10 cellular contexts compared by ENCODE assay signal in genomic region chr11:114058026-114058706, GRCh38. TPM values are rescaled to one million over a fixed set of nuclear protein-coding genes. Genes with fewer than 3 reads are reported as not detected.
DNase-seq lines count a peak whose midpoint lies in the region; ATAC-seq, FAIRE-seq and TF ChIP-seq lines count a peak whose summit lies in the region.
"Had no signal": no experiment of that assay in that cellular context is flagged by ENCODE, and none has a peak within 500 bp of the region (broad histone marks: within the 10 kb centered on the region; RNA-seq: fewer than 3 reads in every experiment).

No MANE protein-coding gene starts in this region.

- no peaks in the 10 kb centered on the region for H3K36me3 ChIP-seq in HUES6 (ENCODE audit: control insufficient read depth, insufficient read depth, low read length)
- H3K36me3 ChIP-seq in body of pancreas (replicated peaks in 1 of 2; ENCODE audit: insufficient read depth in 1 of 2, low read depth in 2 of 2) = peaks cover 0 to under 1% of the 10 kb centered on the region in 2 donors
- H3K36me3 ChIP-seq in skeletal muscle satellite cell (ENCODE audit: insufficient read depth, low read length) = peaks cover 3% of the 10 kb centered on the region

- ATAC-seq in body of pancreas (no peak), HG03097 (IDR thresholded peaks at IDR 0.05; ENCODE audit: low FRiP score, unreplicated experiment) (no peak), HG03175 (IDR thresholded peaks at IDR 0.05; ENCODE audit: unreplicated experiment) (no peak)

- H3K4me3 ChIP-seq in HUES6 (ENCODE audit: low read depth, low read length) (peak overlapping the region; percentile 64), body of pancreas (no peak overlapping the region), skeletal muscle satellite cell (ENCODE audit: low read length) (peak overlapping the region; percentile 71)

- intact Hi-C loops in body of pancreas (cut with DNase I) = no loop called here

- TF ChIP-seq POLR2A in body of pancreas (IDR thresholded peaks at IDR 0.05) = no peak
- TF ChIP-seq POLR2A in H54 (IDR thresholded peaks at IDR 0.05; ENCODE audit: low read depth, low read length) = no peak

- peak overlapping the region; percentile 93 for H3K4me2 ChIP-seq in skeletal muscle satellite cell (ENCODE audit: low read length)

- H3K27me3 ChIP-seq in HUES6 (ENCODE audit: control insufficient read depth, insufficient read depth, low read length) (peaks cover 94% of the 10 kb centered on the region), body of pancreas (no peaks in the 10 kb centered on the region), skeletal muscle satellite cell (ENCODE audit: control insufficient read depth, insufficient read depth, low read length) (no peaks in the 10 kb centered on the region)

- no peak for FAIRE-seq in H54 (lab: Jason Lieb, UNC)

- no peak for TF ChIP-seq CTCF in body of pancreas (IDR thresholded peaks at IDR 0.05)

- peaks cover 21% of the 10 kb centered on the region for H3K4me1 ChIP-seq in HUES6 (ENCODE audit: control insufficient read depth, insufficient read depth, low read length)
- H3K4me1 ChIP-seq in body of pancreas = peaks cover 38% of the 10 kb centered on the region
- H3K4me1 ChIP-seq in skeletal muscle satellite cell (ENCODE audit: control insufficient read depth, insufficient read depth, low read length) = peaks cover 32% of the 10 kb centered on the region

- no peaks in the 10 kb centered on the region for H3K9me3 ChIP-seq in HUES6 (ENCODE audit: control insufficient read depth, insufficient read depth, low read depth, low read length)
- H3K9me3 ChIP-seq in body of pancreas = no peaks in the 10 kb centered on the region
- H3K9me3 ChIP-seq in skeletal muscle satellite cell (replicated peaks; ENCODE audit: low read length) = no peaks in the 10 kb centered on the region

- H3K9ac ChIP-seq in HUES6 (ENCODE audit: low read length) (no peak overlapping the region), skeletal muscle satellite cell (ENCODE audit: low read depth, low read length) (peak overlapping the region; percentile 82)

- DNase-seq in body of pancreas = peak; percentile 34 to 47 (median 40)
- DNase-seq in iris pigment epithelial cell (ENCODE audit: low read depth) = peak; percentile 60
- no peak for DNase-seq in NCI-H2081 (lab: John Stamatoyannopoulos, UW)
- DNase-seq in H54 (ENCODE audit: insufficient read length, low spot score) = no peak
- DNase-seq: NCI-H446, occipital lobe had no signal

- H3K27ac ChIP-seq in HUES6 (ENCODE audit: low read depth, low read length) (no peak overlapping the region), body of pancreas (peak overlapping the region in 3 of 4 donors; percentile 96 to 100 (median 97))

- 81 to 87% methylated on average over 24 to 25 of the region's 25 CpGs for WGBS in body of pancreas, 2 donors

RNA-seq across cellular contexts. Expression of gene ZBTB16, which starts 1.3 kb away (rescaled TPM):
- 100 to 1,000 TPM in 1 of 2 donors, 10 to 100 TPM in 1; 96.5 to 150 TPM for total RNA-seq in body of pancreas
- total RNA-seq in skeletal muscle satellite cell (2012; rRNA removed) = 32.5 and 36.2 TPM in 2 replicates

Comparison
In these comparisons a context has a peak if more than half of its experiments do, and no peak if none do; other contexts are left out.
1. H3K4me3 ChIP-seq: peak in HUES6 (single experiment) and skeletal muscle satellite cell (single experiment); none in body of pancreas (0 of 2).
2. DNase-seq: peak in body of pancreas (4 of 4) and iris pigment epithelial cell (single experiment); none in NCI-H2081 (0 of 2) and H54 (single experiment).